In genomic region chr13:60244381-60244780, GRCh38 we compare ENCODE assay signal across 25 cellular contexts.
A peak's percentile ranks its signal among the peaks of the same experiment; 100 is the strongest.
DNase-seq lines count a peak whose midpoint lies in the region; ATAC-seq, FAIRE-seq and TF ChIP-seq lines count a peak whose summit lies in the region.
"Had no signal": no experiment of that assay in that cellular context is flagged by ENCODE, and none has a peak within 500 bp of the region (broad histone marks: within the 10 kb centered on the region; RNA-seq: fewer than 3 reads in every experiment).

No MANE protein-coding gene starts in this region.

- no peaks in the 10 kb centered on the region for H3F3A ChIP-seq in GM23248 (ENCODE audit: insufficient read depth)

- ATAC-seq in K562, result no peak
- ATAC-seq in GM18858 (IDR thresholded peaks at IDR 0.05; ENCODE audit: unreplicated experiment), result no peak
- ATAC-seq: A549, GM23338 had no signal

- peaks cover 25% of the 10 kb centered on the region for H3K4me1 ChIP-seq in Caco-2
- no peaks in the 10 kb centered on the region for H3K4me1 ChIP-seq in Karpas-422 (ENCODE audit: low read length)
- H3K4me1 ChIP-seq in K562 (replicated peaks in 1 of 2; ENCODE audit: control insufficient read depth in 2 of 2, insufficient read depth in 2 of 2, low read length in 2 of 2), result no peaks in the 10 kb centered on the region
- H3K4me1 ChIP-seq in GM23248 (ENCODE audit: insufficient read depth), result no peaks in the 10 kb centered on the region
- H3K4me1 ChIP-seq: A549; BE2C; BLaER1 treated with 17β-estradiol and CSF1 and Interleukin-3, amounts not matched to agents 10 nM and 100 nM had no signal

- H3K79me2 ChIP-seq in Karpas-422 (ENCODE audit: low read length) (no peaks in the 10 kb centered on the region), K562 (ENCODE audit: control insufficient read depth, insufficient read depth, low read length) (no peaks in the 10 kb centered on the region), GM23248 (ENCODE audit: insufficient read depth) (no peaks in the 10 kb centered on the region)

- H3K36me3 ChIP-seq in Caco-2 (ENCODE audit: control insufficient read depth, insufficient read depth, low read length) (no peaks in the 10 kb centered on the region), Karpas-422 (ENCODE audit: insufficient read depth, low read length) (no peaks in the 10 kb centered on the region), K562 (ENCODE audit: control insufficient read depth, insufficient read depth, low read length) (no peaks in the 10 kb centered on the region), GM23248 (ENCODE audit: low read depth) (no peaks in the 10 kb centered on the region)
- H3K36me3 ChIP-seq: BE2C; BLaER1 treated with 17β-estradiol and CSF1 and Interleukin-3, amounts not matched to agents 10 nM and 100 nM had no signal

- H3K9me1 ChIP-seq in K562 (ENCODE audit: control insufficient read depth, insufficient read depth, low read length), result no peaks in the 10 kb centered on the region

- H3K36me3 Mint-ChIP-seq in Caco-2 (ENCODE audit: insufficient read depth, unreplicated experiment) (peaks cover 6% of the 10 kb centered on the region), progenitor cell of endocrine pancreas (ENCODE audit: insufficient read depth) (no peaks in the 10 kb centered on the region)
- H3K36me3 Mint-ChIP-seq: CD14-positive monocyte; CD8-positive, alpha-beta memory T cell had no signal

- no peaks in the 10 kb centered on the region for H3K27me3 Mint-ChIP-seq in Caco-2 (ENCODE audit: insufficient read depth, unreplicated experiment)
- H3K27me3 Mint-ChIP-seq in progenitor cell of endocrine pancreas, result no peaks in the 10 kb centered on the region

- no TSS peak for BruUV-seq in Caco-2 (replicated peaks; lab: Mats Ljungman, UMichigan)
- no TSS peak for BruUV-seq in K562 (replicated peaks; lab: Mats Ljungman, UMichigan)

- H4K20me1 ChIP-seq in Karpas-422 (ENCODE audit: insufficient read depth, low read depth, low read length) (no peaks in the 10 kb centered on the region), K562 (replicated peaks; ENCODE audit: control insufficient read depth, insufficient read depth, low read length) (no peaks in the 10 kb centered on the region), GM23248 (ENCODE audit: insufficient read depth) (no peaks in the 10 kb centered on the region)
- H4K20me1 ChIP-seq: BLaER1 treated with 17β-estradiol and CSF1 and Interleukin-3, amounts not matched to agents 10 nM and 100 nM had no signal

- no peaks in the 10 kb centered on the region for H3K9me3 ChIP-seq in Caco-2
- no peaks in the 10 kb centered on the region for H3K9me3 ChIP-seq in Karpas-422 (ENCODE audit: low read length)
- no peaks in the 10 kb centered on the region for H3K9me3 ChIP-seq in K562 (replicated peaks; ENCODE audit: control insufficient read depth, insufficient read depth, low read depth, low read length)
- no peaks in the 10 kb centered on the region for H3K9me3 ChIP-seq in GM23248 (ENCODE audit: low read depth)
- H3K9me3 ChIP-seq: A549; BE2C; BLaER1 treated with 17β-estradiol and CSF1 and Interleukin-3, amounts not matched to agents 10 nM and 100 nM had no signal

- H3K4me3 ChIP-seq in Caco-2 (ENCODE audit: low read depth, low read length), result no peak overlapping the region
- H3K4me3 ChIP-seq in Karpas-422 (ENCODE audit: low read length), result no peak overlapping the region
- no peak overlapping the region for H3K4me3 ChIP-seq in K562
- H3K4me3 ChIP-seq in GM23248, result no peak overlapping the region
- H3K4me3 ChIP-seq: A549; BLaER1 treated with 17β-estradiol and CSF1 and Interleukin-3, amounts not matched to agents 10 nM and 100 nM; GM23338 had no signal

- H3K27ac Mint-ChIP-seq in Caco-2 (ENCODE audit: unreplicated experiment) (no peak overlapping the region), progenitor cell of endocrine pancreas (peak overlapping the region; percentile 15)
- H3K27ac Mint-ChIP-seq: CD14-positive monocyte; CD4-positive, alpha-beta T cell; CD8-positive, alpha-beta memory T cell; GM23338; H9; HFFc6 had no signal

- TF ChIP-seq CTCF in Caco-2 (IDR thresholded peaks at IDR 0.05; ENCODE audit: insufficient read depth in 1 of 2, low read depth in 1 of 2, low read length in 1 of 2, severe bottlenecking in 1 of 2, unreplicated experiment in 1 of 2) (no peak), K562 (IDR thresholded peaks at IDR 0.05 in 2 of 3, conservative IDR thresholded peaks at IDR 0.05 in 1 of 3; ENCODE audit: insufficient read depth in 2 of 3, low read depth in 1 of 3, low read length in 3 of 3) (no peak), progenitor cell of endocrine pancreas (IDR thresholded peaks at IDR 0.05; ENCODE audit: unreplicated experiment) (no peak), D721Med (IDR thresholded peaks at IDR 0.05; ENCODE audit: insufficient read depth, missing control alignments) (no peak)

- H3K4me1 Mint-ChIP-seq in Caco-2 (ENCODE audit: low read depth, unreplicated experiment), result peaks cover 24% of the 10 kb centered on the region
- H3K4me1 Mint-ChIP-seq in progenitor cell of endocrine pancreas (ENCODE audit: low read depth), result peaks cover 7% of the 10 kb centered on the region
- H3K4me1 Mint-ChIP-seq: CD14-positive monocyte; CD8-positive, alpha-beta memory T cell; H9 had no signal

- H3K4me3 Mint-ChIP-seq in Caco-2 (ENCODE audit: unreplicated experiment), result peak overlapping the region; percentile 7
- H3K4me3 Mint-ChIP-seq in progenitor cell of endocrine pancreas (ENCODE audit: low read depth), result no peak overlapping the region
- H3K4me3 Mint-ChIP-seq: CD14-positive monocyte; CD4-positive, alpha-beta T cell; CD8-positive, alpha-beta memory T cell; GM23338; H9; HFFc6 had no signal

- no peak for DNase-seq in Caco-2
- peak; percentile 40 for DNase-seq in Karpas-422
- DNase-seq in K562 (ENCODE audit: extremely low read depth in 1 of 4, low spot score in 3 of 4), result no peak
- DNase-seq in progenitor cell of endocrine pancreas (ENCODE audit: low spot score, unreplicated experiment), result no peak
- DNase-seq in GM23248, result no peak
- no peak for DNase-seq in D721Med (ENCODE audit: insufficient read length, low spot score)
- DNase-seq: 8988T; ACHN; AML-193; BE2C; Calu3; CD4-positive, alpha-beta T cell; CD8-positive, alpha-beta memory T cell; DMS153; DMS79; EL; H9; HFFc6 had no signal

- H3K9me2 ChIP-seq in Karpas-422 (replicated peaks; ENCODE audit: insufficient read depth, low read length) (no peaks in the 10 kb centered on the region), GM23248 (ENCODE audit: insufficient read depth) (no peaks in the 10 kb centered on the region)

- H3K27ac ChIP-seq in Karpas-422 (ENCODE audit: low read length) (no peak overlapping the region), K562 (ENCODE audit: extremely low read depth, low read depth, low read length) (no peak overlapping the region), GM23248 (no peak overlapping the region)
- H3K27ac ChIP-seq: A549; BLaER1 treated with 17β-estradiol and CSF1 and Interleukin-3, amounts not matched to agents 10 nM and 100 nM had no signal

- TF ChIP-seq RAD21 in K562 (CRISPR knock-in tag; conservative IDR thresholded peaks at IDR 0.05 in 1 of 2, IDR thresholded peaks at IDR 0.05 in 1 of 2), result no peak

- POLR2A ChIA-PET in Caco-2 (lab: Charles Lee) (no interaction called here), K562 (lab: Yijun Ruan, JAX) (no interaction called here)

- H2AFZ ChIP-seq in Karpas-422 (ENCODE audit: low read length), result no peak overlapping the region
- H2AFZ ChIP-seq in K562 (ENCODE audit: low read depth, low read length), result no peak overlapping the region
- no peak overlapping the region for H2AFZ ChIP-seq in GM23248
- H2AFZ ChIP-seq: GM23338 had no signal

- in situ Hi-C loops in K562 (cut with MboI) (no loop called here), GM23248 (cut with MboI) (no loop called here)

- FAIRE-seq in K562 (lab: Jason Lieb, UNC), result no peak
- no peak for FAIRE-seq in D721Med (lab: Jason Lieb, UNC)
- FAIRE-seq: A549, GM12892, GM19239 had no signal

- 11% methylated on average over 1 of the region's 1 CpG for WGBS in K562 (ENCODE audit: insufficient coverage, low coverage, missing lambda C conversion rate)
- 45 to 57% methylated on average over 1 of the region's 1 CpG for WGBS in GM23248 (ENCODE audit: low coverage in 1 of 2, low lambda C conversion rate in 2 of 2, missing lambda C conversion rate in 2 of 2), 2 experiments

- no peak for TF ChIP-seq EP300 in K562 (IDR thresholded peaks at IDR 0.05; ENCODE audit: low read length)

- CTCF ChIA-PET in Caco-2 (lab: Charles Lee) (interaction anchor here (1.5 kb wide), 1 partner anchor 18 kb away, joined by 4 read pairs; no protein-coding TSS in a partner anchor), K562 (lab: Yijun Ruan, JAX; ENCODE audit: low intra/inter-chr PET ratio) (no interaction called here)

- H3K4me2 ChIP-seq in Karpas-422 (ENCODE audit: low read depth, low read length, poor library complexity, severe bottlenecking) (no peak overlapping the region), K562 (ENCODE audit: insufficient read depth, low read length) (no peak overlapping the region), GM23248 (ENCODE audit: unreplicated experiment) (no peak overlapping the region)
- H3K4me2 ChIP-seq: A549; BLaER1 treated with 17β-estradiol and CSF1 and Interleukin-3, amounts not matched to agents 10 nM and 100 nM; GM23338 had no signal

- intact Hi-C loops in Caco-2 (cut with micrococcal nuclease; ENCODE audit: unreplicated experiment), result loop anchor here (2.0 kb wide), 1 partner anchor 24 kb away; no protein-coding TSS in a partner anchor
- intact Hi-C loops in K562 (cut with micrococcal nuclease), result no loop called here

- H3K27me3 ChIP-seq in Caco-2 (replicated peaks; ENCODE audit: control insufficient read depth, insufficient read depth, low read length), result no peaks in the 10 kb centered on the region
- no peaks in the 10 kb centered on the region for H3K27me3 ChIP-seq in Karpas-422 (ENCODE audit: low read length)
- H3K27me3 ChIP-seq in K562 (ENCODE audit: control insufficient read depth in 2 of 2, insufficient read depth in 2 of 2, low read length in 2 of 2), result no peaks in the 10 kb centered on the region
- H3K27me3 ChIP-seq in GM23248 (replicated peaks; ENCODE audit: insufficient read depth), result no peaks in the 10 kb centered on the region
- H3K27me3 ChIP-seq: BE2C; BLaER1 treated with 17β-estradiol and CSF1 and Interleukin-3, amounts not matched to agents 10 nM and 100 nM had no signal

- H3K9ac ChIP-seq in Karpas-422 (ENCODE audit: low read length) (no peak overlapping the region), K562 (ENCODE audit: insufficient read depth in 1 of 2, low read depth in 2 of 2, low read length in 2 of 2) (no peak overlapping the region), GM23248 (no peak overlapping the region)
- H3K9ac ChIP-seq: BLaER1 treated with 17β-estradiol and CSF1 and Interleukin-3, amounts not matched to agents 10 nM and 100 nM had no signal

- TF ChIP-seq POLR2A in K562 (conservative IDR thresholded peaks at IDR 0.05), result no peak

- H3K9me3 Mint-ChIP-seq in Caco-2 (ENCODE audit: unreplicated experiment) (no peaks in the 10 kb centered on the region), progenitor cell of endocrine pancreas (ENCODE audit: low read depth) (no peaks in the 10 kb centered on the region)
- H3K9me3 Mint-ChIP-seq: CD4-positive, alpha-beta T cell; GM23338; HFFc6 had no signal

TF ChIP-seq in K562, 482 proteins besides CTCF, POLR2A, EP300 and RAD21 (continues in another document):
- no peak for TF ChIP-seq ZNF764 (CRISPR knock-in tag; IDR thresholded peaks at IDR 0.05; ENCODE audit: low read depth)
